15 cellular contexts compared by ENCODE assay signal in the genomic region with DNA sequence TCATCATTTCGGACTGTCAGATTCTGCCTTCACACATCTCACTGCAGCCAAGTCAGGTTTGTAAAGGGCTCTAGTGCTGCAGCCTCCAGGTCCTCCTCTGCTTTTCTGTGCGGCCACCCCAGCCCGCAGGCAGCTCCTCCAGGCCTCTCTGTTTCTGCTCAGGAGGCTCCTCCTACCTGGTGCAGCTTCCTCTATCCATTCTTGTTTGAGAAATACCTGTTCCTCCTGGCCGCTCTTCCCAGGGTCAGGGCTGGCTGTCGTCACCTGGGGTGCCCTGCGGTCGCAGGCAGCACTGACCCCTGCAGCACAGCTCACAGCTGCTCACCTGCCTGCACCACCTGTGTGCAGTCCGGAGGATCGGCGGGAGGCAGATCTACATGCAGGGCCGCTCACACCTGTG.
DNase-seq lines count a peak whose midpoint lies in the region; ATAC-seq and TF ChIP-seq lines count a peak whose summit lies in the region.
"Had no signal": no experiment of that assay in that cellular context is flagged by ENCODE, and none has a peak within 500 bp of the region (broad histone marks: within the 10 kb centered on the region; RNA-seq: fewer than 3 reads in every experiment).

No MANE protein-coding gene starts in this region.

- no peak overlapping the region; the same call in 1 of the 2 replicates for H3K14ac ChIP-seq in H9 (ENCODE audit: insufficient read depth, low read length)

- no peaks in the 10 kb centered on the region for H3K79me2 ChIP-seq in H9 (ENCODE audit: insufficient read depth, low read length)
- H3K79me2 ChIP-seq in mesendoderm (ENCODE audit: control insufficient read depth, insufficient read depth, low read length), result no peaks in the 10 kb centered on the region

- H3K9ac ChIP-seq in H9 (ENCODE audit: extremely low read depth, insufficient read length, low read length) (no peak overlapping the region), endodermal cell (ENCODE audit: extremely low read depth, low read length, poor library complexity, severe bottlenecking) (no peak overlapping the region), mesendoderm (ENCODE audit: low read length) (no peak overlapping the region)

- no peak overlapping the region for H4K91ac ChIP-seq in H9 (ENCODE audit: insufficient read length, low read depth, low read length)

- H4K8ac ChIP-seq in H9 (replicated peaks; ENCODE audit: insufficient read length, low read depth, low read length) (no peak overlapping the region), mesendoderm (ENCODE audit: low read depth, low read length) (no peak overlapping the region)

- DNase-seq in H9 (peak; percentile 48), endodermal cell (peak; percentile 53), mesendoderm (peak; percentile 7), DMS153 treated with DMSO at 0.1 percent for 48 hours (lab: John Stamatoyannopoulos, UW; ENCODE audit: unreplicated experiment) (no peak), LoVo (ENCODE audit: low spot score) (no peak), omental fat pad (ENCODE audit: low spot score) (no peak)
- DNase-seq in NK-92 treated with Interleukin-12 subunit alpha and Interleukin-12 subunit beta, amount 100 ng/mL, for 24 hours (lab: John Stamatoyannopoulos, UW), result no peak
- DNase-seq: BE2C; CD4-positive, alpha-beta memory T cell; DMS79 treated with DMSO at 0.1 percent for 48 hours; EL; GDM1 had no signal

- H2BK15ac ChIP-seq in H9 (ENCODE audit: low read depth, low read length) (no peak overlapping the region), mesendoderm (replicated peaks; ENCODE audit: low read depth) (no peak overlapping the region)

- no peak overlapping the region for H3K56ac ChIP-seq in H9 (ENCODE audit: insufficient read length, low read depth, low read length)
- H3K56ac ChIP-seq in mesendoderm (ENCODE audit: low read length), result no peak overlapping the region

- H4K5ac ChIP-seq in H9 (ENCODE audit: insufficient read length, low read depth, low read length) (no peak overlapping the region), mesendoderm (ENCODE audit: low read length) (no peak overlapping the region)

- TF ChIP-seq CTCF in H9 (conservative IDR thresholded peaks at IDR 0.05) (no peak), endodermal cell (conservative IDR thresholded peaks at IDR 0.05) (no peak), omental fat pad (IDR thresholded peaks at IDR 0.05) (no peak)

- H3K4me1 ChIP-seq in H9 (ENCODE audit: insufficient read depth, low read length) (no peaks in the 10 kb centered on the region), endodermal cell (ENCODE audit: control insufficient read depth, insufficient read depth, low read length) (no peaks in the 10 kb centered on the region), mesendoderm (ENCODE audit: control insufficient read depth, low read depth, low read length) (no peaks in the 10 kb centered on the region)
- H3K4me1 ChIP-seq: A549, BE2C had no signal

- H3K36me3 ChIP-seq in endodermal cell (ENCODE audit: control insufficient read depth, insufficient read depth, low read length) (no peaks in the 10 kb centered on the region), mesendoderm (ENCODE audit: control insufficient read depth, insufficient read depth, low read length) (no peaks in the 10 kb centered on the region)
- H3K36me3 ChIP-seq: BE2C had no signal

- H3K18ac ChIP-seq in H9 (ENCODE audit: insufficient read length, low read depth, low read length) (no peak overlapping the region), mesendoderm (ENCODE audit: low read length) (no peak overlapping the region)

- H3K27ac Mint-ChIP-seq in H9 (peak overlapping the region in 1 of 3 experiments; percentile 72; a peak in 1 of 7 replicates), endodermal cell (no peak overlapping the region)
- H3K27ac Mint-ChIP-seq: CD4-positive, alpha-beta memory T cell; IgD-negative memory B cell had no signal

- H3K4me3 Mint-ChIP-seq in H9 (no peak overlapping the region), endodermal cell (no peak overlapping the region)
- H3K4me3 Mint-ChIP-seq: CD4-positive, alpha-beta memory T cell; IgD-negative memory B cell had no signal

- H3T11ph ChIP-seq in H9 (ENCODE audit: low read length), result no peak overlapping the region

- H3K4ac ChIP-seq in H9 (ENCODE audit: low read depth, low read length) (no peak overlapping the region), mesendoderm (ENCODE audit: low read depth, low read length) (no peak overlapping the region)

- H3K27me3 Mint-ChIP-seq in H9 (ENCODE audit: low read depth) (no peaks in the 10 kb centered on the region; the same call in 1 of the 2 replicates), endodermal cell (ENCODE audit: insufficient read depth) (peaks cover 2% of the 10 kb centered on the region)
- H3K27me3 Mint-ChIP-seq: IgD-negative memory B cell had no signal

- H3K27ac ChIP-seq in H9 (ENCODE audit: insufficient read length, low read depth, low read length) (no peak overlapping the region), endodermal cell (ENCODE audit: low read depth, low read length) (no peak overlapping the region), mesendoderm (ENCODE audit: low read depth, low read length) (no peak overlapping the region)
- H3K27ac ChIP-seq: A549, C4-2B had no signal

- H2BK120ac ChIP-seq in H9 (ENCODE audit: low read depth, low read length, poor library complexity, severe bottlenecking) (no peak overlapping the region), mesendoderm (ENCODE audit: low read depth, low read length) (no peak overlapping the region)

- no peaks in the 10 kb centered on the region; a peak in 2 of 5 replicates for H3K9me3 Mint-ChIP-seq in H9
- peaks cover 2% of the 10 kb centered on the region for H3K9me3 Mint-ChIP-seq in endodermal cell

- H3K36me3 Mint-ChIP-seq in H9 (ENCODE audit: insufficient read depth in 1 of 3, low read depth in 3 of 3), result peaks cover 0 to 4% (median 0%) of the 10 kb centered on the region in 3 experiments; a peak in 1 of 7 replicates
- no peaks in the 10 kb centered on the region for H3K36me3 Mint-ChIP-seq in endodermal cell (ENCODE audit: low read depth)
- H3K36me3 Mint-ChIP-seq: CD4-positive, alpha-beta memory T cell; IgD-negative memory B cell had no signal

- no peak overlapping the region for H2BK12ac ChIP-seq in H9 (ENCODE audit: insufficient read length, low read depth, low read length)

- H3K4me3 ChIP-seq in endodermal cell (ENCODE audit: low read length) (no peak overlapping the region), mesendoderm (ENCODE audit: low read length) (no peak overlapping the region)
- H3K4me3 ChIP-seq: A549 had no signal

- no peak for ATAC-seq in omental fat pad (ENCODE audit: low FRiP score)
- ATAC-seq: A549 had no signal

- no peaks in the 10 kb centered on the region for H3K23me2 ChIP-seq in H9 (ENCODE audit: insufficient read length, low read depth, low read length, poor library complexity, severe bottlenecking)

- H2AK5ac ChIP-seq in H9 (ENCODE audit: insufficient read length, low read length) (no peak overlapping the region), mesendoderm (ENCODE audit: low read length) (no peak overlapping the region)

- H3K4me1 Mint-ChIP-seq in H9 (peaks cover 17 to 19% of the 10 kb centered on the region in 2 experiments), endodermal cell (peaks cover 5% of the 10 kb centered on the region)
- H3K4me1 Mint-ChIP-seq: CD4-positive, alpha-beta memory T cell; IgD-negative memory B cell had no signal

- H3K27me3 ChIP-seq in H9 (ENCODE audit: insufficient read depth, low read length), result no peaks in the 10 kb centered on the region
- no peaks in the 10 kb centered on the region for H3K27me3 ChIP-seq in endodermal cell (ENCODE audit: control insufficient read depth, insufficient read depth, low read length, poor library complexity, severe bottlenecking)
- no peaks in the 10 kb centered on the region for H3K27me3 ChIP-seq in mesendoderm (ENCODE audit: insufficient read depth, low read length, poor library complexity)
- H3K27me3 ChIP-seq: BE2C had no signal

- H2AFZ ChIP-seq in H9 (ENCODE audit: low read length), result no peak overlapping the region

- H3K79me1 ChIP-seq in H9 (ENCODE audit: insufficient read depth, low read depth, low read length, poor library complexity, severe bottlenecking) (no peaks in the 10 kb centered on the region), mesendoderm (ENCODE audit: low read length) (no peaks in the 10 kb centered on the region)

- no peak overlapping the region for H2BK20ac ChIP-seq in H9 (ENCODE audit: low read depth, low read length, poor library complexity, severe bottlenecking)

- H2BK5ac ChIP-seq in H9 (ENCODE audit: insufficient read length, low read length), result no peak overlapping the region
- H2BK5ac ChIP-seq in mesendoderm (ENCODE audit: low read length), result no peak overlapping the region

- H3K9me3 ChIP-seq in H9 (ENCODE audit: control insufficient read depth, low read depth, low read length) (no peaks in the 10 kb centered on the region), endodermal cell (ENCODE audit: control insufficient read depth, low read length) (no peaks in the 10 kb centered on the region)
- H3K9me3 ChIP-seq: A549, BE2C had no signal

- H3K23ac ChIP-seq in H9 (ENCODE audit: insufficient read length, low read depth, low read length) (no peak overlapping the region), mesendoderm (ENCODE audit: low read length) (no peak overlapping the region)

- H3K4me2 ChIP-seq in H9 (ENCODE audit: insufficient read depth, insufficient read length, low read length), result no peak overlapping the region
- no peak overlapping the region for H3K4me2 ChIP-seq in mesendoderm (ENCODE audit: low read length)
- H3K4me2 ChIP-seq: A549 had no signal

- H4K20me1 ChIP-seq in H9 (ENCODE audit: control insufficient read depth, insufficient read depth, insufficient read length), result no peaks in the 10 kb centered on the region

- no CpG with 5 or more reads among the region's 11 CpGs for WGBS in H9 (ENCODE audit: extremely low coverage, insufficient read length, low lambda C conversion rate)
- 80 to 87% methylated on average over 3 to 11 of the region's 11 CpGs for WGBS in endodermal cell (ENCODE audit: insufficient coverage in 1 of 2, insufficient read length in 1 of 2), 2 experiments
- no CpG with 5 or more reads among the region's 11 CpGs for WGBS in mesendoderm (ENCODE audit: extremely low coverage, insufficient coverage, low lambda C conversion rate)

Comparison
In these comparisons a context has a peak if more than half of its experiments do, and no peak if none do; other contexts are left out.
1. DNase-seq: peak in H9 (single experiment), endodermal cell (single experiment) and mesendoderm (single experiment); none in DMS153 treated with DMSO at 0.1 percent for 48 hours (single experiment), LoVo (single experiment), omental fat pad (single experiment) and NK-92 treated with Interleukin-12 subunit alpha and Interleukin-12 subunit beta, amount 100 ng/mL, for 24 hours (single experiment).